ENCODE assay signal across 8 cellular contexts in the genomic region with DNA sequence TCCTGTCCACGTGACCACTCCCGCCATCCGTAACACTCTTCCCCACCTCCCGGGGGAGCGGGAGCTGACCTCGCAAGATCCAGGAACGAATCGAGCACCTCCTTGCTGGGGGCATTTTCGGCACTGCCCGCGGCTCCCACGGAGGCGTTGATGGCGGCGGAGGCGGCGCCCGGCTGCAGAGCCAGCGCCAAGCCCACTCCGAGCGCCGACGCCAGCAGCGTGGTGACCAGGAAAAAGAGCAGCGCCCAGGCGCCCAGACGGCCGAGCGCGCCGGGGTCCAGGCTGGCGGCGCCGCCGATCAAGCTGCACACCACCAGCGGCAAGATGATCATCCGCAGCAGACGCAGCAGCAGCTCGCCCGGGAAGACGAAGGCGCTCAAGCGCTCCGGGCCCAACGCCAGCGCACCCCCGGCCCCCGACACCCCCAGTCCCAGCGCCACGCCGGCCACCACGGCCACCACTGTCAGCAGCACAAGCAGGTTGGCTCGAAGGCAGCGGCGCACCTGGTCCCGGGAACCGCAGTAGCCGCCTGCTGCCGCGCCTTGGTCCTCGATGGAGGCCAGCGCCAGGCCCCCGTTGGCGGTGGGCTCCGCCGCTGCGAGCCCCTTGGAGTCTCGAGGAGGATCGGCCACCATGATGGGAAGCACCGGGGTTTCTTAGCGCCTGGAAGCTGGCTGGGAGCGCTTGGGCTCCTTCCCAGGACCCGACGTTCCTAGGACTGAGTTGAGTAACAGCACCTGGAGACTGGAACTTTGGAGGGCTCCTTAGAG. TPM values are rescaled to one million over a fixed set of nuclear protein-coding genes. Genes with fewer than 3 reads are reported as not detected.
A peak's percentile ranks its signal among the peaks of the same experiment; 100 is the strongest.
DNase-seq lines count a peak whose midpoint lies in the region; ATAC-seq and TF ChIP-seq lines count a peak whose summit lies in the region.

No MANE protein-coding gene starts in this region.

- no peaks in the 10 kb centered on the region for H3K9me3 ChIP-seq in CD8-positive, alpha-beta T cell (ENCODE audit: low read length)

- CTCF ChIA-PET in CD8-positive, alpha-beta T cell (lab: Charles Lee) = interaction anchor here (0.8 to 9.1 kb wide), 4 partner anchors 8 to 126 kb away, joined by 3 to 39 read pairs (median 17); partner anchors contain the start of gene DACT3

- POLR2A ChIA-PET in CD8-positive, alpha-beta T cell (lab: Charles Lee) = interaction anchor here (0.9 to 1.9 kb wide), 2 partner anchors 40 to 73 kb away, joined by 3 to 6 read pairs; partner anchors contain the start of gene STRN4

- intact Hi-C loops in CD8-positive, alpha-beta T cell (cut with DNase I, micrococcal nuclease) = loop anchor here (1.0 to 10.0 kb wide), 10 partner anchors 34 to 440 kb away; partner anchors contain the start of genes CALM3 (in 2 of the 2), ARHGAP35 (in 1 of the 2), PRKD2 (in 1 of the 2) and TMEM160 (in 1 of the 2)

- no peaks in the 10 kb centered on the region for H3K9me3 Mint-ChIP-seq in CD8-positive, alpha-beta T cell

- H3K36me3 ChIP-seq in CD8-positive, alpha-beta T cell (ENCODE audit: insufficient read depth, low read length) = no peaks in the 10 kb centered on the region

- H3K27ac ChIP-seq in CD8-positive, alpha-beta T cell (ENCODE audit: low read depth, low read length) = peak overlapping the region; percentile 51

- peak overlapping the region; percentile 85 for H3K4me3 ChIP-seq in CD8-positive, alpha-beta T cell (ENCODE audit: low read depth, low read length)
- peak overlapping the region; percentile 70 to 78 for H3K4me3 ChIP-seq in cardiac fibroblast (replicated peaks in 1 of 2; ENCODE audit: low read depth in 2 of 2, low read length in 2 of 2)

- no peak for TF ChIP-seq CTCF in CD8-positive, alpha-beta T cell (IDR thresholded peaks at IDR 0.05)
- no peak for TF ChIP-seq CTCF in cardiac fibroblast (IDR thresholded peaks at IDR 0.05; ENCODE audit: low read depth, low read length)

- H3K4me3 Mint-ChIP-seq in CD8-positive, alpha-beta T cell = peak overlapping the region; percentile 85

- peaks cover 60% of the 10 kb centered on the region for H3K4me1 ChIP-seq in CD8-positive, alpha-beta T cell (ENCODE audit: insufficient read depth, low read length)

- H3K27me3 ChIP-seq in CD8-positive, alpha-beta T cell (ENCODE audit: insufficient read depth, low read length) = no peaks in the 10 kb centered on the region

- H3K36me3 Mint-ChIP-seq in CD8-positive, alpha-beta T cell = peaks cover 10% of the 10 kb centered on the region

- no peaks in the 10 kb centered on the region for H3K27me3 Mint-ChIP-seq in CD8-positive, alpha-beta T cell (ENCODE audit: low read depth)

- DNase-seq in CD8-positive, alpha-beta T cell = peak in 4 of 7 experiments; percentile 33 to 60 (median 36)
- DNase-seq in HuH-7 (ENCODE audit: low spot score) (peak; percentile 66), T-helper 2 cell (peak in 4 of 5 experiments; percentile 20 to 55 (median 22)), cardiac fibroblast (ENCODE audit: low read depth in 2 of 2) (peak; percentile 74 to 89), kidney glomerular epithelial cell (lab: John Stamatoyannopoulos, UW) (peak; percentile 1), superior temporal gyrus (ENCODE audit: extremely low spot score) (no peak)
- DNase-seq in stimulated activated CD4-positive, alpha-beta T cell treated with anti-CD3 and anti-CD28 coated beads, Interleukin-1b, Interleukin-23, amount 100 ng/mL, for 48 hours = peak; percentile 37

- H3K4me1 Mint-ChIP-seq in CD8-positive, alpha-beta T cell (ENCODE audit: low read depth) = peaks cover 62% of the 10 kb centered on the region

- ATAC-seq in CD8-positive, alpha-beta T cell = no peak
- ATAC-seq in GM21717 (IDR thresholded peaks at IDR 0.05; ENCODE audit: unreplicated experiment) = no peak

- H3K27ac Mint-ChIP-seq in CD8-positive, alpha-beta T cell = peak overlapping the region; percentile 92

RNA-seq across cellular contexts. Expression of gene SLC1A5, which starts 0.9 kb away (rescaled TPM):
- total RNA-seq in CD8-positive, alpha-beta T cell = 10 to 100 TPM; 16.6 to 17.4 TPM

RNA-seq across cellular contexts. Expression of gene STRN4, which starts 41.3 kb away (rescaled TPM):
- 100 to 1,000 TPM; 120 to 126 TPM for total RNA-seq in CD8-positive, alpha-beta T cell

RNA-seq across cellular contexts. Expression of gene FKRP, which starts 41.7 kb away (rescaled TPM):
- total RNA-seq in CD8-positive, alpha-beta T cell = 10 to 100 TPM; 23.2 to 25.4 TPM
